8 cellular contexts compared by ENCODE assay signal in genomic region chr10:94320285-94320914, GRCh38. TPM values are rescaled to one million over a fixed set of nuclear protein-coding genes. Genes with fewer than 3 reads are reported as not detected.
DNase-seq lines count a peak whose midpoint lies in the region; ATAC-seq and TF ChIP-seq lines count a peak whose summit lies in the region.

No MANE protein-coding gene starts in this region.

- H3K36me3 ChIP-seq in CD8-positive, alpha-beta memory T cell (ENCODE audit: insufficient read depth, low read length), result no peaks in the 10 kb centered on the region
- peaks cover 4 to 32% of the 10 kb centered on the region in 2 experiments for H3K36me3 ChIP-seq in HEK293 (ENCODE audit: control insufficient read depth in 2 of 2, insufficient read depth in 1 of 2, low read length in 2 of 2)
- peaks cover 43% of the 10 kb centered on the region for H3K36me3 ChIP-seq in lower lobe of right lung

- DNase-seq in CD8-positive, alpha-beta memory T cell, result peak; percentile 16 to 67 (median 39)
- DNase-seq in NCI-H446 treated with DMSO at 0.1 percent for 48 hours (lab: John Stamatoyannopoulos, UW) (peak; percentile 2), dermis microvascular lymphatic vessel endothelial cell (ENCODE audit: low read depth in 2 of 2) (peak; percentile 46 to 66), lower lobe of right lung (peak; percentile 61)
- DNase-seq in activated CD4-positive, alpha-beta T cell treated with anti-CD3 and anti-CD28 coated beads, Interleukin-2, amount 50 U/mL, for 24 hours (ENCODE audit: low read depth in 1 of 2, low spot score in 1 of 2), result peak; percentile 22 to 57
- DNase-seq in stimulated activated CD8-positive, alpha-beta memory T cell treated with anti-CD3 and anti-CD28 coated beads, Interleukin-12 subunit alpha, Interleukin-12 subunit beta, amount 100 ng/mL, for 4 hours (ENCODE audit: low read depth), result peak; percentile 3

- intact Hi-C loops in lower lobe of right lung (cut with DNase I), result loop anchor here (5.0 kb wide), 1 partner anchor 403 kb away; no protein-coding TSS in a partner anchor

- CTCF ChIA-PET in CD8-positive, alpha-beta memory T cell (lab: Charles Lee), result interaction anchor here (0.8 to 3.7 kb wide), 13 partner anchors 9 to 63 kb away, joined by 3 to 32 read pairs (median 6); partner anchors contain the start of gene NOC3L
- CTCF ChIA-PET in HEK293 (lab: Yijun Ruan, JAX), result interaction anchor here (0.5 to 4.6 kb wide), 63 partner anchors 9 to 862 kb away, joined by 3 to 71 read pairs (median 4); no protein-coding TSS in a partner anchor

- H3K36me3 Mint-ChIP-seq in CD8-positive, alpha-beta memory T cell, result peaks cover 0 to 24% (median 3%) of the 10 kb centered on the region in 3 donors

- no peak overlapping the region for H3K4me3 Mint-ChIP-seq in CD8-positive, alpha-beta memory T cell

- no peaks in the 10 kb centered on the region for H3K4me1 ChIP-seq in CD8-positive, alpha-beta memory T cell (ENCODE audit: insufficient read depth, low read length)
- no peaks in the 10 kb centered on the region for H3K4me1 ChIP-seq in HEK293 (ENCODE audit: control insufficient read depth, insufficient read depth, low read length)
- no peaks in the 10 kb centered on the region for H3K4me1 ChIP-seq in lower lobe of right lung

- no peak overlapping the region for H3K4me3 ChIP-seq in CD8-positive, alpha-beta memory T cell (ENCODE audit: low read length)
- H3K4me3 ChIP-seq in HEK293 (ENCODE audit: low read depth, low read length) (no peak overlapping the region), lower lobe of right lung (no peak overlapping the region)

- H3K27me3 Mint-ChIP-seq in CD8-positive, alpha-beta memory T cell, result no peaks in the 10 kb centered on the region

- no peak overlapping the region for H3K27ac ChIP-seq in CD8-positive, alpha-beta memory T cell (ENCODE audit: low read depth, low read length)
- H3K27ac ChIP-seq in HEK293 (ENCODE audit: extremely low read depth, low read depth, low read length) (no peak overlapping the region), lower lobe of right lung (no peak overlapping the region)

- POLR2A ChIA-PET in CD8-positive, alpha-beta memory T cell (lab: Charles Lee), result no interaction called here
- POLR2A ChIA-PET in HEK293 (lab: Yijun Ruan, JAX), result interaction anchor here (1.0 kb wide), 1 partner anchor 404 kb away, joined by 4 read pairs; no protein-coding TSS in a partner anchor

- peak overlapping the region in 1 of 8 donors; percentile 54 for H3K27ac Mint-ChIP-seq in CD8-positive, alpha-beta memory T cell

- H3K9me3 ChIP-seq in CD8-positive, alpha-beta memory T cell (ENCODE audit: low read length), result no peaks in the 10 kb centered on the region
- H3K9me3 ChIP-seq in HEK293 (ENCODE audit: control insufficient read depth, insufficient read depth, low read depth, low read length), result no peaks in the 10 kb centered on the region
- H3K9me3 ChIP-seq in lower lobe of right lung, result no peaks in the 10 kb centered on the region

- no peaks in the 10 kb centered on the region for H3K9me3 Mint-ChIP-seq in CD8-positive, alpha-beta memory T cell

- ATAC-seq in lower lobe of right lung (peak; percentile 44 to 53), HG03097 (IDR thresholded peaks at IDR 0.05; ENCODE audit: low FRiP score, unreplicated experiment) (no peak)

- no peaks in the 10 kb centered on the region for H3K4me1 Mint-ChIP-seq in CD8-positive, alpha-beta memory T cell

- TF ChIP-seq CTCF in HEK293 (tag by site-specific recombination; IDR thresholded peaks at IDR 0.05), result peak; percentile 58
- TF ChIP-seq CTCF in lower lobe of right lung (IDR thresholded peaks at IDR 0.05), result peak; percentile 89

- no peaks in the 10 kb centered on the region for H3K27me3 ChIP-seq in CD8-positive, alpha-beta memory T cell (ENCODE audit: insufficient read depth, low read length, poor library complexity, severe bottlenecking)
- H3K27me3 ChIP-seq in lower lobe of right lung (ENCODE audit: low read depth), result no peaks in the 10 kb centered on the region

TF ChIP-seq in HEK293, 187 proteins besides CTCF, POLR2A, EP300 and RAD21:
- TF ChIP-seq ZNF654 (tag by site-specific recombination; IDR thresholded peaks at IDR 0.05; ENCODE audit: low read depth), result peak; percentile 71
- TF ChIP-seq ZNF510 (tag by site-specific recombination; IDR thresholded peaks at IDR 0.05; ENCODE audit: insufficient replicate concordance), result peak; percentile 15
- TF ChIP-seq ZNF707 (tag by site-specific recombination; IDR thresholded peaks at IDR 0.05), result no peak
- TF ChIP-seq ZNF660 (tag by site-specific recombination; IDR thresholded peaks at IDR 0.05), result 0 out of 2 replicates have a peak, but pooled peaks have one; percentile 51
- no peak for TF ChIP-seq ZNF18 (tag by site-specific recombination; IDR thresholded peaks at IDR 0.05)

RNA-seq across cellular contexts. Expression of gene NOC3L, which starts 42.3 kb away (rescaled TPM):
- total RNA-seq in CD8-positive, alpha-beta memory T cell, result 10 to 100 TPM; 57.2 TPM
- 14.0 TPM for polyA plus RNA-seq in CD8-positive, alpha-beta memory T cell
- total RNA-seq in dermis microvascular lymphatic vessel endothelial cell (16.3 and 19.1 TPM in 2 replicates), lower lobe of right lung (13.9 TPM)

Comparison
In these comparisons a context has a peak if more than half of its experiments do, and no peak if none do; other contexts are left out.
1. DNase-seq: peak in every context shown above with its lines; median percentile 61 in lower lobe of right lung; 56 in dermis microvascular lymphatic vessel endothelial cell; 40 in activated CD4-positive, alpha-beta T cell treated with anti-CD3 and anti-CD28 coated beads, Interleukin-2, amount 50 U/mL, for 24 hours; 39 in CD8-positive, alpha-beta memory T cell; 3 in stimulated activated CD8-positive, alpha-beta memory T cell treated with anti-CD3 and anti-CD28 coated beads, Interleukin-12 subunit alpha, Interleukin-12 subunit beta, amount 100 ng/mL, for 4 hours; 2 in NCI-H446 treated with DMSO at 0.1 percent for 48 hours.